In the genomic region with DNA sequence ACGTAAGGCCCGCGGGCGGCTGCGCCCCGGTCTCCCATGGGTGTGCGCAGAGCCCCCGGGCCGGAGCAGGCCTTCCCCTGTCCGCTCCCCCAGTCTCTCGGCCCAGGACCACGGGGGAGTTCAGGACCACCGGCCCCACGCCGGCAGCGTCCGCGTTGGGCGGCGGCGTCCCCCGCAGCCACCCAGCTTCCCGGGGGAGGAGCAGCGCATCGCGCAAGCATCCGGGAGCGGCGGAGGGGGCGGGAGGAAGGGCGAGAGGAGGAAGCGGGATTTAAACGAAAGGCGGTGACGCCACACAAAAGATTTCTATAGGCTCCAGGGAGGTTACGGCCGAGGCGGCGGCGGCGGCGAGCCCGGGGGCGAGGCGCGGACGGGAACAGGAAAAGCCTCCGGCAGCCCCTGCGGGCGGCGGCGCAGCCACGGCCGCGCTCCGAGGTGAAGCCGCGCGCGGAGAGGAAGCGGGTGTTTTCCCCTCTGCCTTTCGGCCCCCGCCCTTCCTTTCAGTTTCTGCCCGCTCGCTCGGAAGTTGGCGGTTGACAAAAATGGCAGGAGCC, we compare ENCODE assay signal across 8 cellular contexts. TPM values are rescaled to one million over a fixed set of nuclear protein-coding genes. Genes with fewer than 3 reads are reported as not detected.
DNase-seq lines count a peak whose midpoint lies in the region; ATAC-seq and TF ChIP-seq lines count a peak whose summit lies in the region.

A gene (plus strand): TSS at position 298 of the 554 bp plus-strand sequence. CDS start 1,349 bp downstream, outside the sequence.

- in situ Hi-C loops in GM23248 (cut with MboI): no loop called here

- peaks cover 20% of the 10 kb centered on the region; the same call in 1 of the 2 replicates for H3F3A ChIP-seq in GM23248 (ENCODE audit: insufficient read depth)

- H3K4me3 Mint-ChIP-seq in naive thymus-derived CD8-positive, alpha-beta T cell: peak within 1 kb of the TSS; percentile 88 to 98 (median 94)
- H3K4me3 Mint-ChIP-seq in stimulated activated naive B cell treated with anti-CD40 and anti-IgM and Interleukin-4, amounts not matched to agents 10 μg/mL and 1 μg/mL and 100 μg/mL, for 72 hours: peak within 1 kb of the TSS; percentile 89 to 91

- H3K9me3 Mint-ChIP-seq in naive thymus-derived CD8-positive, alpha-beta T cell: peaks cover 0 to 4% (median 0%) of the 10 kb centered on the region in 9 donors
- no peaks in the 10 kb centered on the region for H3K9me3 Mint-ChIP-seq in stimulated activated naive B cell treated with anti-CD40 and anti-IgM and Interleukin-4, amounts not matched to agents 10 μg/mL and 1 μg/mL and 100 μg/mL, for 72 hours

- H3K4me2 ChIP-seq in DND-41 (ENCODE audit: insufficient read depth, low read length) (peak within 1 kb of the TSS; percentile 81), GM23248 (ENCODE audit: unreplicated experiment) (peak within 1 kb of the TSS; percentile 80), fibroblast of lung (ENCODE audit: extremely low read depth, insufficient read depth, low read length) (peak within 1 kb of the TSS; percentile 92)

- H3K27me3 ChIP-seq in DND-41 (ENCODE audit: insufficient read depth, low read length, poor library complexity) (no peaks in the 10 kb centered on the region), GM23248 (replicated peaks; ENCODE audit: insufficient read depth) (no peaks in the 10 kb centered on the region), fibroblast of lung (ENCODE audit: control insufficient read depth, insufficient read depth, low read length) (no peaks in the 10 kb centered on the region)

- H3K9me2 ChIP-seq in GM23248 (ENCODE audit: insufficient read depth): no peaks in the 10 kb centered on the region

- H4K20me1 ChIP-seq in DND-41 (ENCODE audit: insufficient read depth, low read length): peaks cover 22% of the 10 kb centered on the region
- H4K20me1 ChIP-seq in GM23248 (ENCODE audit: insufficient read depth): peaks cover 10% of the 10 kb centered on the region; the same call in 1 of the 2 replicates
- no peaks in the 10 kb centered on the region for H4K20me1 ChIP-seq in fibroblast of lung (ENCODE audit: control insufficient read depth, extremely low read depth, insufficient read depth, low read length)

- H3K4me3 ChIP-seq in DND-41 (ENCODE audit: low read depth in 1 of 2, low read length in 2 of 2) (peak within 1 kb of the TSS; percentile 34 to 72; a peak in 3 of 4 replicates), GM23248 (peak within 1 kb of the TSS; percentile 89), fibroblast of lung (replicated peaks in 1 of 4; ENCODE audit: control extremely low read depth in 1 of 4, insufficient read depth in 1 of 4, low read depth in 3 of 4, low read length in 4 of 4) (peak within 1 kb of the TSS; percentile 67 to 97 (median 90))

- H3K36me3 ChIP-seq in DND-41 (ENCODE audit: insufficient read depth, low read length): peaks cover 18% of the 10 kb centered on the region
- no peaks in the 10 kb centered on the region for H3K36me3 ChIP-seq in GM23248 (ENCODE audit: low read depth)
- H3K36me3 ChIP-seq in fibroblast of lung (ENCODE audit: control insufficient read depth, insufficient read depth, low read length): peaks cover 7% of the 10 kb centered on the region

- H3K27ac ChIP-seq in DND-41 (ENCODE audit: low read length): peak within 1 kb of the TSS; percentile 81
- peak within 1 kb of the TSS; percentile 95 for H3K27ac ChIP-seq in GM23248
- H3K27ac ChIP-seq in RWPE1: peak within 1 kb of the TSS; percentile 96
- H3K27ac ChIP-seq in fibroblast of lung (ENCODE audit: insufficient read depth, low read length): peak within 1 kb of the TSS; percentile 95

- peak; percentile 82 for ATAC-seq in DND-41 (ENCODE audit: insufficient read depth, low read depth)
- ATAC-seq in naive thymus-derived CD8-positive, alpha-beta T cell: peak; percentile 71
- ATAC-seq in stimulated activated naive B cell treated with anti-CD40 and anti-IgM and Interleukin-4, amounts not matched to agents 10 μg/mL and 1 μg/mL and 100 μg/mL, for 72 hours (replicated peaks): peak; percentile 75 to 76

- H3K36me3 Mint-ChIP-seq in naive thymus-derived CD8-positive, alpha-beta T cell: peaks cover 0 to 22% (median 6%) of the 10 kb centered on the region in 3 donors
- peaks cover 14 to 17% of the 10 kb centered on the region in 2 donors for H3K36me3 Mint-ChIP-seq in stimulated activated naive B cell treated with anti-CD40 and anti-IgM and Interleukin-4, amounts not matched to agents 10 μg/mL and 1 μg/mL and 100 μg/mL, for 72 hours

- TF ChIP-seq CTCF in DND-41 (IDR thresholded peaks at IDR 0.05; ENCODE audit: borderline replicate concordance, extremely low read depth, low read length, poor library complexity, severe bottlenecking) (no peak), RWPE1 (conservative IDR thresholded peaks at IDR 0.05; ENCODE audit: low read depth) (no peak), fibroblast of lung (conservative IDR thresholded peaks at IDR 0.05 in 1 of 2, IDR thresholded peaks at IDR 0.05 in 1 of 2; ENCODE audit: low read depth in 1 of 2, low read length in 2 of 2) (no peak)

- H3K9ac ChIP-seq in DND-41 (ENCODE audit: low read depth, low read length) (peak within 1 kb of the TSS; percentile 83), GM23248 (peak within 1 kb of the TSS; percentile 97), fibroblast of lung (ENCODE audit: insufficient read depth, low read length) (peak within 1 kb of the TSS; percentile 96)

- H2AFZ ChIP-seq in DND-41 (ENCODE audit: low read depth, low read length) (peak within 1 kb of the TSS; percentile 71), GM23248 (peak within 1 kb of the TSS; percentile 74), fibroblast of lung (ENCODE audit: low read length) (peak within 1 kb of the TSS; percentile 76)

- H3K79me2 ChIP-seq in DND-41 (ENCODE audit: insufficient read depth, low read length): peaks cover 45% of the 10 kb centered on the region
- peaks cover 42% of the 10 kb centered on the region for H3K79me2 ChIP-seq in GM23248 (ENCODE audit: insufficient read depth)
- peaks cover 40% of the 10 kb centered on the region for H3K79me2 ChIP-seq in fibroblast of lung (ENCODE audit: control insufficient read depth, insufficient read depth, low read length)

- H3K4me1 ChIP-seq in DND-41 (ENCODE audit: insufficient read depth, low read length): peaks cover 39% of the 10 kb centered on the region
- peaks cover 30% of the 10 kb centered on the region for H3K4me1 ChIP-seq in GM23248 (ENCODE audit: insufficient read depth)
- H3K4me1 ChIP-seq in fibroblast of lung (ENCODE audit: control insufficient read depth, extremely low read depth, insufficient read depth, low read length): peaks cover 7% of the 10 kb centered on the region

- peaks cover 28 to 63% (median 51%) of the 10 kb centered on the region in 4 donors for H3K4me1 Mint-ChIP-seq in naive thymus-derived CD8-positive, alpha-beta T cell
- peaks cover 29 to 50% of the 10 kb centered on the region in 2 donors for H3K4me1 Mint-ChIP-seq in stimulated activated naive B cell treated with anti-CD40 and anti-IgM and Interleukin-4, amounts not matched to agents 10 μg/mL and 1 μg/mL and 100 μg/mL, for 72 hours

- CTCF ChIA-PET in RWPE1 (lab: Yijun Ruan, JAX): interaction anchor here (0.6 to 1.7 kb wide), 3 partner anchors 195 to 1530 kb away, joined by 3 to 7 read pairs (median 5); no protein-coding TSS in a partner anchor

- H3K27ac Mint-ChIP-seq in naive thymus-derived CD8-positive, alpha-beta T cell: peak within 1 kb of the TSS; percentile 93 to 99 (median 96)
- peak within 1 kb of the TSS; percentile 94 for H3K27ac Mint-ChIP-seq in stimulated activated naive B cell treated with anti-CD40 and anti-IgM and Interleukin-4, amounts not matched to agents 10 μg/mL and 1 μg/mL and 100 μg/mL, for 72 hours

- no peaks in the 10 kb centered on the region for H3K27me3 Mint-ChIP-seq in naive thymus-derived CD8-positive, alpha-beta T cell
- H3K27me3 Mint-ChIP-seq in stimulated activated naive B cell treated with anti-CD40 and anti-IgM and Interleukin-4, amounts not matched to agents 10 μg/mL and 1 μg/mL and 100 μg/mL, for 72 hours: no peaks in the 10 kb centered on the region

- DNase-seq in DND-41: peak; percentile 90
- DNase-seq in GM23248: peak; percentile 95
- DNase-seq in LHCN-M2 (ENCODE audit: low read depth): peak; percentile 87
- DNase-seq in RWPE1 (ENCODE audit: low spot score): peak; percentile 95
- peak; percentile 58 to 72 for DNase-seq in activated T-helper 1 cell treated with anti-CD3 and anti-CD28 coated beads, Interleukin-2, amount 50 U/mL, for 16 hours (ENCODE audit: low read depth in 1 of 2, low spot score in 1 of 2)
- DNase-seq in fibroblast of lung (ENCODE audit: low read depth in 2 of 2): peak; percentile 92 to 93
- DNase-seq in naive thymus-derived CD8-positive, alpha-beta T cell: peak; percentile 63 to 89 (median 74)
- DNase-seq in stimulated activated naive B cell treated with anti-CD40 and anti-IgM and Interleukin-4, amounts not matched to agents 10 μg/mL and 1 μg/mL and 100 μg/mL, for 72 hours: peak; percentile 84

- H3K9me3 ChIP-seq in DND-41 (ENCODE audit: insufficient read depth, low read length, severe bottlenecking): no peaks in the 10 kb centered on the region
- H3K9me3 ChIP-seq in GM23248 (ENCODE audit: low read depth): no peaks in the 10 kb centered on the region
- no peaks in the 10 kb centered on the region for H3K9me3 ChIP-seq in fibroblast of lung (ENCODE audit: control insufficient read depth, insufficient read depth, low read depth, low read length)

- 0 to 2% methylated on average over 50 to 51 of the region's 67 CpGs for WGBS in GM23248 (ENCODE audit: low coverage in 1 of 2, low lambda C conversion rate in 2 of 2, missing lambda C conversion rate in 2 of 2), 2 experiments

- POLR2A ChIA-PET in RWPE1 (lab: Yijun Ruan, JAX; ENCODE audit: low non-redundant PET): interaction anchor here (0.5 to 1.0 kb wide), 2 partner anchors 10 to 237 kb away, joined by 3 to 4 read pairs; no protein-coding TSS in a partner anchor
- POLR2A ChIA-PET in naive thymus-derived CD8-positive, alpha-beta T cell (lab: Charles Lee): interaction anchor here (0.8 to 3.4 kb wide), 15 partner anchors 11 to 1078 kb away, joined by 3 to 58 read pairs (median 4); a partner anchor contains a TSS

RNA-seq across cellular contexts. Expression of the gene that starts here (rescaled TPM):
- 10.7 and 11.5 TPM in 2 replicates for total RNA-seq in GM23248 (2014; rRNA removed; shearing (Covaris generic))
- polyA plus RNA-seq in GM23248 (2016; fragmentation: Nextera tagmentation; extraction: Ambion mirVana) (2.8 and 2.9 TPM in 2 replicates), fibroblast of lung (3.3 and 4.6 TPM in 2 replicates)
- total RNA-seq in LHCN-M2 (2014; rRNA removed) (24.3 and 25.1 TPM in 2 replicates), fibroblast of lung (4.3 and 4.6 TPM in 2 replicates)
- polyA plus RNA-seq in LHCN-M2 (2012): 8.5 TPM
- 5.4 and 7.5 TPM in 2 replicates for polyA plus RNA-seq in fibroblast of lung (2012)
- 1.4 and 1.8 TPM in 2 replicates for polyA minus RNA-seq in fibroblast of lung (ENCODE audit: low replicate concordance)
- total RNA-seq in naive thymus-derived CD8-positive, alpha-beta T cell: 10 to 100 TPM; 19.2 to 19.6 TPM
- 1 to 10 TPM; 2.2 to 2.9 (median 2.8) TPM for polyA plus RNA-seq in naive thymus-derived CD8-positive, alpha-beta T cell

Comparison
In these comparisons a context has a peak if more than half of its experiments do, and no peak if none do; other contexts are left out.
1. Peak in every context shown above with its lines: DNase-seq, ATAC-seq, H3K4me3 ChIP-seq and H3K27ac ChIP-seq.